Comparison of ENCODE assay signal across 20 cellular contexts in genomic region chr14:89259951-89260350, GRCh38.
"Had no signal": no experiment of that assay in that cellular context is flagged by ENCODE, and none has a peak within 500 bp of the region (broad histone marks: within the 10 kb centered on the region; RNA-seq: fewer than 3 reads in every experiment).

No MANE protein-coding gene starts in this region.

- DNase-seq: activated CD8-positive, alpha-beta memory T cell treated with anti-CD3 and anti-CD28 coated beads, Interleukin-2, amount 50 U/mL, for 4 hours; activated naive CD8-positive, alpha-beta T cell treated with anti-CD3 and anti-CD28 coated beads, Interleukin-2, amount 50 U/mL, for 24 hours; activated T-cell treated with anti-CD3 and anti-CD28 coated beads, Interleukin-2, amount 50 U/mL, for 4 hours; amygdala; effector memory CD4-positive, alpha-beta T cell; kidney glomerular epithelial cell; left lung; lower lobe of right lung; mesenchymal stem cell; stimulated activated CD4-positive, alpha-beta T cell treated with anti-CD3 and anti-CD28 coated beads, Interleukin-12 subunit alpha, Interleukin-12 subunit beta, amount 100 ng/mL, for 4 hours; stimulated activated CD4-positive, alpha-beta T cell treated with anti-CD3 and anti-CD28 coated beads, Interleukin-4, amount 100 ng/mL, for 1 hour had no signal

- H3K27ac ChIP-seq: left lung, lower lobe of right lung, neutrophil, skin epidermis, upper lobe of left lung had no signal

- H3K4me3 ChIP-seq: left lung, lower lobe of right lung, skin epidermis, thoracic aorta, upper lobe of left lung had no signal

- H3K9me3 Mint-ChIP-seq: activated naive CD8-positive, alpha-beta T cell treated with anti-CD3 and anti-CD28 coated beads, Interleukin-2, amount 50 U/mL, for 24 hours; activated T-cell treated with anti-CD3 and anti-CD28 coated beads, Interleukin-2, amount 50 U/mL, for 4 hours; activated T-helper 2 cell treated with anti-CD3 and anti-CD28 coated beads, Interferon-gamma antibody, Interleukin-2, Interleukin-4, amounts not matched to agents 10 μg/mL and 5 μg/mL and 100 μg/mL, durations not matched to agents 14 hours and 24 hours and 36 hours; nephron had no signal

- H3K27me3 Mint-ChIP-seq: activated naive CD4-positive, alpha-beta T cell treated with anti-CD3 and anti-CD28 coated beads, Interleukin-2, amount 50 U/mL, for 24 hours; activated naive CD8-positive, alpha-beta T cell treated with anti-CD3 and anti-CD28 coated beads, Interleukin-2, amount 50 U/mL, for 24 hours; progenitor cell of endocrine pancreas; stimulated activated naive CD8-positive, alpha-beta T cell treated with anti-CD3 and anti-CD28 coated beads, Interleukin-15, Interleukin-2, amounts not matched to agents 100 ng/mL and 50 ng/mL, for 24 hours had no signal

- H3K4me3 Mint-ChIP-seq: activated naive CD4-positive, alpha-beta T cell treated with anti-CD3 and anti-CD28 coated beads, Interleukin-2, amount 50 U/mL, for 24 hours; activated naive CD8-positive, alpha-beta T cell treated with anti-CD3 and anti-CD28 coated beads, Interleukin-2, amount 50 U/mL, for 24 hours; activated T-cell treated with anti-CD3 and anti-CD28 coated beads, Interleukin-2, amount 50 U/mL, for 4 hours; nephron; stimulated activated naive CD8-positive, alpha-beta T cell treated with anti-CD3 and anti-CD28 coated beads, Interleukin-15, Interleukin-2, amounts not matched to agents 100 ng/mL and 50 ng/mL, for 24 hours had no signal

- H3K4me1 ChIP-seq: left lung, lower lobe of right lung, upper lobe of left lung had no signal

- H3K9me3 ChIP-seq: left lung, lower lobe of right lung, neutrophil, thoracic aorta, upper lobe of left lung had no signal

- H3K27me3 ChIP-seq: left lung, neutrophil, upper lobe of left lung had no signal

- H3K36me3 ChIP-seq: lower lobe of right lung, thoracic aorta, upper lobe of left lung had no signal

- H3K27ac Mint-ChIP-seq: activated naive CD4-positive, alpha-beta T cell treated with anti-CD3 and anti-CD28 coated beads, Interleukin-2, amount 50 U/mL, for 24 hours; activated naive CD8-positive, alpha-beta T cell treated with anti-CD3 and anti-CD28 coated beads, Interleukin-2, amount 50 U/mL, for 24 hours; activated T-helper 2 cell treated with anti-CD3 and anti-CD28 coated beads, Interferon-gamma antibody, Interleukin-2, Interleukin-4, amounts not matched to agents 10 μg/mL and 5 μg/mL and 100 μg/mL, durations not matched to agents 14 hours and 24 hours and 36 hours; progenitor cell of endocrine pancreas; stimulated activated naive CD8-positive, alpha-beta T cell treated with anti-CD3 and anti-CD28 coated beads, Interleukin-15, Interleukin-2, amounts not matched to agents 100 ng/mL and 50 ng/mL, for 24 hours had no signal
